ENCODE assay signal across 1 cellular context in genomic region chr2:219058541-219059374, GRCh38.
TF ChIP-seq lines count a peak whose summit lies in the region.

No MANE protein-coding gene starts in this region.

TF ChIP-seq in HepG2, 621 proteins besides CTCF, POLR2A, EP300 and RAD21 (continued from another document and continues in another):
- TF ChIP-seq, protein P1, sequence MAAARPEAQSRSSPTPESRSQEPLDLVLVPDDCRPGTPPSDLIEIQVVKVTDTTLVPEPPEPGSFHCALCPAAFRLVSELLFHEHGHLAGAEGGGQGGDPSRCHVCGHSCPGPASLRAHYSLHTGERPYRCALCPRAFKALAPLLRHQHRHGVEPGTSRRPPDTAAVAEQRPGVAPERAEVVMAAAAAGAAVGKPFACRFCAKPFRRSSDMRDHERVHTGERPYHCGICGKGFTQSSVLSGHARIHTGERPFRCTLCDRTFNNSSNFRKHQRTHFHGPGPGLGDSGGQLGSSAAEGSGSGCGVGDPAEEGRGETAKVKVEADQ (CRISPR knock-in tag; IDR thresholded peaks at IDR 0.05; ENCODE audit: borderline replicate concordance) = 0 out of 2 replicates have a peak, but pooled peaks have one; percentile 45
- TF ChIP-seq SOX13 (IDR thresholded peaks at IDR 0.05) = no peak; the same call in 1 of the 2 replicates
- TF ChIP-seq SOX13 (CRISPR knock-in tag; conservative IDR thresholded peaks at IDR 0.05 in 1 of 2, IDR thresholded peaks at IDR 0.05 in 1 of 2) = peak in 1 of 2 experiments; percentile 94; a peak in 2 of 4 replicates
- 0 out of 2 replicates have a peak, but pooled peaks have one; percentile 70 for TF ChIP-seq PRDM15 (CRISPR knock-in tag; IDR thresholded peaks at IDR 0.05)
- peak; percentile 98 for TF ChIP-seq BCL6 (CRISPR knock-in tag; IDR thresholded peaks at IDR 0.05)
- no peak for TF ChIP-seq TEF (CRISPR knock-in tag; IDR thresholded peaks at IDR 0.05)
- TF ChIP-seq ZNF790 (CRISPR knock-in tag; IDR thresholded peaks at IDR 0.05; ENCODE audit: borderline replicate concordance) = 0 out of 2 replicates have a peak, but pooled peaks have one; percentile 63
- no peak; the same call in 1 of the 2 replicates for TF ChIP-seq KLF12 (CRISPR knock-in tag; IDR thresholded peaks at IDR 0.05; ENCODE audit: borderline replicate concordance)
- peak; percentile 49; the same call in 1 of the 2 replicates for TF ChIP-seq ZNF644 (CRISPR knock-in tag; IDR thresholded peaks at IDR 0.05; ENCODE audit: low read depth)
- TF ChIP-seq ELK4 (CRISPR knock-in tag; IDR thresholded peaks at IDR 0.05; ENCODE audit: borderline replicate concordance) = no peak
- TF ChIP-seq, protein P2, sequence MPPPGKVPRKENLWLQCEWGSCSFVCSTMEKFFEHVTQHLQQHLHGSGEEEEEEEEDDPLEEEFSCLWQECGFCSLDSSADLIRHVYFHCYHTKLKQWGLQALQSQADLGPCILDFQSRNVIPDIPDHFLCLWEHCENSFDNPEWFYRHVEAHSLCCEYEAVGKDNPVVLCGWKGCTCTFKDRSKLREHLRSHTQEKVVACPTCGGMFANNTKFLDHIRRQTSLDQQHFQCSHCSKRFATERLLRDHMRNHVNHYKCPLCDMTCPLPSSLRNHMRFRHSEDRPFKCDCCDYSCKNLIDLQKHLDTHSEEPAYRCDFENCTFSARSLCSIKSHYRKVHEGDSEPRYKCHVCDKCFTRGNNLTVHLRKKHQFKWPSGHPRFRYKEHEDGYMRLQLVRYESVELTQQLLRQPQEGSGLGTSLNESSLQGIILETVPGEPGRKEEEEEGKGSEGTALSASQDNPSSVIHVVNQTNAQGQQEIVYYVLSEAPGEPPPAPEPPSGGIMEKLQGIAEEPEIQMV (CRISPR knock-in tag; IDR thresholded peaks at IDR 0.05; ENCODE audit: low read depth) = peak; percentile 84
- peak; percentile 11; the same call in 1 of the 2 replicates for TF ChIP-seq ZNF572 (CRISPR knock-in tag; IDR thresholded peaks at IDR 0.05)
- TF ChIP-seq, protein P3, sequence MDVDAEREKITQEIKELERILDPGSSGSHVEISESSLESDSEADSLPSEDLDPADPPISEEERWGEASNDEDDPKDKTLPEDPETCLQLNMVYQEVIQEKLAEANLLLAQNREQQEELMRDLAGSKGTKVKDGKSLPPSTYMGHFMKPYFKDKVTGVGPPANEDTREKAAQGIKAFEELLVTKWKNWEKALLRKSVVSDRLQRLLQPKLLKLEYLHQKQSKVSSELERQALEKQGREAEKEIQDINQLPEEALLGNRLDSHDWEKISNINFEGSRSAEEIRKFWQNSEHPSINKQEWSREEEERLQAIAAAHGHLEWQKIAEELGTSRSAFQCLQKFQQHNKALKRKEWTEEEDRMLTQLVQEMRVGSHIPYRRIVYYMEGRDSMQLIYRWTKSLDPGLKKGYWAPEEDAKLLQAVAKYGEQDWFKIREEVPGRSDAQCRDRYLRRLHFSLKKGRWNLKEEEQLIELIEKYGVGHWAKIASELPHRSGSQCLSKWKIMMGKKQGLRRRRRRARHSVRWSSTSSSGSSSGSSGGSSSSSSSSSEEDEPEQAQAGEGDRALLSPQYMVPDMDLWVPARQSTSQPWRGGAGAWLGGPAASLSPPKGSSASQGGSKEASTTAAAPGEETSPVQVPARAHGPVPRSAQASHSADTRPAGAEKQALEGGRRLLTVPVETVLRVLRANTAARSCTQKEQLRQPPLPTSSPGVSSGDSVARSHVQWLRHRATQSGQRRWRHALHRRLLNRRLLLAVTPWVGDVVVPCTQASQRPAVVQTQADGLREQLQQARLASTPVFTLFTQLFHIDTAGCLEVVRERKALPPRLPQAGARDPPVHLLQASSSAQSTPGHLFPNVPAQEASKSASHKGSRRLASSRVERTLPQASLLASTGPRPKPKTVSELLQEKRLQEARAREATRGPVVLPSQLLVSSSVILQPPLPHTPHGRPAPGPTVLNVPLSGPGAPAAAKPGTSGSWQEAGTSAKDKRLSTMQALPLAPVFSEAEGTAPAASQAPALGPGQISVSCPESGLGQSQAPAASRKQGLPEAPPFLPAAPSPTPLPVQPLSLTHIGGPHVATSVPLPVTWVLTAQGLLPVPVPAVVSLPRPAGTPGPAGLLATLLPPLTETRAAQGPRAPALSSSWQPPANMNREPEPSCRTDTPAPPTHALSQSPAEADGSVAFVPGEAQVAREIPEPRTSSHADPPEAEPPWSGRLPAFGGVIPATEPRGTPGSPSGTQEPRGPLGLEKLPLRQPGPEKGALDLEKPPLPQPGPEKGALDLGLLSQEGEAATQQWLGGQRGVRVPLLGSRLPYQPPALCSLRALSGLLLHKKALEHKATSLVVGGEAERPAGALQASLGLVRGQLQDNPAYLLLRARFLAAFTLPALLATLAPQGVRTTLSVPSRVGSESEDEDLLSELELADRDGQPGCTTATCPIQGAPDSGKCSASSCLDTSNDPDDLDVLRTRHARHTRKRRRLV (CRISPR knock-in tag; IDR thresholded peaks at IDR 0.05) = peak; percentile 32; the same call in 1 of the 2 replicates
- TF ChIP-seq ZNF619 (CRISPR knock-in tag; IDR thresholded peaks at IDR 0.05) = no peak; the same call in none of the 2 replicates
- 0 out of 2 replicates have a peak, but pooled peaks have one; percentile 24 for TF ChIP-seq THAP11 (CRISPR knock-in tag; IDR thresholded peaks at IDR 0.05)
- TF ChIP-seq ZNF232 (CRISPR knock-in tag; IDR thresholded peaks at IDR 0.05; ENCODE audit: borderline replicate concordance) = no peak
- TF ChIP-seq ZNF530 (CRISPR knock-in tag; IDR thresholded peaks at IDR 0.05; ENCODE audit: low read depth) = no peak
- TF ChIP-seq PITX1 (CRISPR knock-in tag; IDR thresholded peaks at IDR 0.05) = peak; percentile 89
- TF ChIP-seq ZNF605 (CRISPR knock-in tag; IDR thresholded peaks at IDR 0.05) = peak; percentile 12; the same call in 1 of the 2 replicates
- peak; percentile 93 for TF ChIP-seq HNRNPL (IDR thresholded peaks at IDR 0.05; ENCODE audit: low read depth, low read length)
- no peak for TF ChIP-seq ZKSCAN5 (CRISPR knock-in tag; IDR thresholded peaks at IDR 0.05)
- TF ChIP-seq ZFP36 (IDR thresholded peaks at IDR 0.05; ENCODE audit: borderline replicate concordance, low read depth, low read length, partially characterized antibody) = no peak
- TF ChIP-seq ZNF34 (CRISPR knock-in tag; IDR thresholded peaks at IDR 0.05; ENCODE audit: borderline replicate concordance) = peak; percentile 96; the same call in 1 of the 2 replicates
- no peak for TF ChIP-seq THAP8 (CRISPR knock-in tag; IDR thresholded peaks at IDR 0.05; ENCODE audit: borderline replicate concordance)
- 0 out of 2 replicates have a peak, but pooled peaks have one; percentile 51 for TF ChIP-seq ZNF160 (CRISPR knock-in tag; IDR thresholded peaks at IDR 0.05)
- no peak; the same call in 1 of the 2 replicates for TF ChIP-seq ZNF230 (CRISPR knock-in tag; IDR thresholded peaks at IDR 0.05)
- no peak; the same call in 1 of the 2 replicates for TF ChIP-seq CBX2 (IDR thresholded peaks at IDR 0.05; ENCODE audit: low read depth, low read length)
- TF ChIP-seq CBX2 (CRISPR knock-in tag; IDR thresholded peaks at IDR 0.05; ENCODE audit: low read depth) = 0 out of 2 replicates have a peak, but pooled peaks have one; percentile 55
- TF ChIP-seq KDM5A (IDR thresholded peaks at IDR 0.05; ENCODE audit: borderline replicate concordance, low read length) = no peak; the same call in 1 of the 2 replicates
- TF ChIP-seq GLI4 (CRISPR knock-in tag; IDR thresholded peaks at IDR 0.05; ENCODE audit: borderline replicate concordance) = 0 out of 2 replicates have a peak, but pooled peaks have one; percentile 12
- TF ChIP-seq IKZF1 (IDR thresholded peaks at IDR 0.05) = no peak
- TF ChIP-seq, protein P4, sequence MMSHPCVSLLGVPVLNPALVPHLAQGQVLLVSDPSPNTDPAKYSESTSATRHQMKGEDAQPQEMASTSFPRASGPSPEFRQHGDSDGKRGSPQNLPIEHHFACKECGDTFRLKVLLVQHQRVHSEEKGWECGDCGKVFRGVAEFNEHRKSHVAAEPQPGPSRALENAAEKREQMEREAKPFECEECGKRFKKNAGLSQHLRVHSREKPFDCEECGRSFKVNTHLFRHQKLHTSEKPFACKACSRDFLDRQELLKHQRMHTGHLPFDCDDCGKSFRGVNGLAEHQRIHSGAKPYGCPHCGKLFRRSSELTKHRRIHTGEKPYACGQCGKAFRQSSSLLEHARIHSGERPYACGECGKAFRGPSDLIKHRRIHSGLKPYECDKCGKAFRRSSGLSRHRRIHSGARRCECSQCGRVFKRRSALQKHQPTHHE (CRISPR knock-in tag; IDR thresholded peaks at IDR 0.05; ENCODE audit: borderline replicate concordance) = no peak
- TF ChIP-seq TBX2 (CRISPR knock-in tag; IDR thresholded peaks at IDR 0.05; ENCODE audit: borderline replicate concordance) = peak; percentile 92
- 0 out of 2 replicates have a peak, but pooled peaks have one; percentile 17 for TF ChIP-seq ZNF337 (CRISPR knock-in tag; IDR thresholded peaks at IDR 0.05; ENCODE audit: borderline replicate concordance, low read depth)
- no peak for TF ChIP-seq ZSCAN22 (CRISPR knock-in tag; IDR thresholded peaks at IDR 0.05)
- peak; percentile 29; the same call in 1 of the 2 replicates for TF ChIP-seq STAG1 (CRISPR knock-in tag; IDR thresholded peaks at IDR 0.05)
- TF ChIP-seq EED (CRISPR knock-in tag; IDR thresholded peaks at IDR 0.05) = 0 out of 2 replicates have a peak, but pooled peaks have one; percentile 9
- TF ChIP-seq GFI1 (CRISPR knock-in tag; IDR thresholded peaks at IDR 0.05; ENCODE audit: borderline replicate concordance) = peak; percentile 60; the same call in 1 of the 2 replicates
- TF ChIP-seq PHF8 (CRISPR knock-in tag; IDR thresholded peaks at IDR 0.05) = peak; percentile 59; the same call in 1 of the 2 replicates
- peak; percentile 68 for TF ChIP-seq MIER2 (CRISPR knock-in tag; IDR thresholded peaks at IDR 0.05)
- TF ChIP-seq PLRG1 (conservative IDR thresholded peaks at IDR 0.05) = no peak
- TF ChIP-seq, protein P5, sequence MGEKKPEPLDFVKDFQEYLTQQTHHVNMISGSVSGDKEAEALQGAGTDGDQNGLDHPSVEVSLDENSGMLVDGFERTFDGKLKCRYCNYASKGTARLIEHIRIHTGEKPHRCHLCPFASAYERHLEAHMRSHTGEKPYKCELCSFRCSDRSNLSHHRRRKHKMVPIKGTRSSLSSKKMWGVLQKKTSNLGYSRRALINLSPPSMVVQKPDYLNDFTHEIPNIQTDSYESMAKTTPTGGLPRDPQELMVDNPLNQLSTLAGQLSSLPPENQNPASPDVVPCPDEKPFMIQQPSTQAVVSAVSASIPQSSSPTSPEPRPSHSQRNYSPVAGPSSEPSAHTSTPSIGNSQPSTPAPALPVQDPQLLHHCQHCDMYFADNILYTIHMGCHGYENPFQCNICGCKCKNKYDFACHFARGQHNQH (CRISPR knock-in tag; IDR thresholded peaks at IDR 0.05) = peak; percentile 76
- TF ChIP-seq KAT2B (IDR thresholded peaks at IDR 0.05; ENCODE audit: borderline replicate concordance, low read depth, low read length) = no peak
- no peak for TF ChIP-seq ZFP62 (CRISPR knock-in tag; IDR thresholded peaks at IDR 0.05)
- TF ChIP-seq MYC (CRISPR knock-in tag; IDR thresholded peaks at IDR 0.05; ENCODE audit: borderline replicate concordance) = peak; percentile 51
- no peak for TF ChIP-seq ZNF720 (CRISPR knock-in tag; IDR thresholded peaks at IDR 0.05)
- TF ChIP-seq ZNF331 (CRISPR knock-in tag; IDR thresholded peaks at IDR 0.05) = peak; percentile 55; the same call in 1 of the 2 replicates
- peak; percentile 95 for TF ChIP-seq TEAD3 (CRISPR knock-in tag; optimal IDR thresholded peaks at IDR 0.05; ENCODE audit: borderline replicate concordance)
- no peak for TF ChIP-seq ZBTB21 (CRISPR knock-in tag; IDR thresholded peaks at IDR 0.05)
- TF ChIP-seq TCF7 (IDR thresholded peaks at IDR 0.05; ENCODE audit: low read depth) = no peak
